In the genomic region with DNA sequence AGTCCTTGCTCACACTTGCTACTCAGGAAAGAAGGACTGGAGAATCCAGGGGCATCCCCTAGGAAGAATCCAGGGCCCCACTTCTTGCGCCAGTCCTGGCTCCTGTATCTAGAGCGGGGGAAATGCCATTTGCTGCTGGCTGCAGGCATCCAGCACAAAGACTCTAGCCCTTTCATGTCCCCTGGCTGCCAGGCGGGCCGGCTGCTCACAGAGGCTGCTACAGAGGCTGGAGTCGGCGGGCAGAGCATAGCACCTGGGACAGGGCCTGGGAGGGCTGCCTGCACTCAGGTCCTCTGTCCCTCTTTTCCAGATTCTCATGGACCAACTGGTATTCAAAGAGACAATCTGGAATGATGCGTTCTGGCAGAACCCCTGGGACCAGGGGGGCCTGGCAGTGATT, we compare ENCODE assay signal across 22 cellular contexts. TPM values are rescaled to one million over a fixed set of nuclear protein-coding genes. Genes with fewer than 3 reads are reported as not detected.
A peak's percentile ranks its signal among the peaks of the same experiment; 100 is the strongest.
DNase-seq lines count a peak whose midpoint lies in the region; ATAC-seq, FAIRE-seq and TF ChIP-seq lines count a peak whose summit lies in the region.
"Had no signal": no experiment of that assay in that cellular context is flagged by ENCODE, and none has a peak within 500 bp of the region (broad histone marks: within the 10 kb centered on the region; RNA-seq: fewer than 3 reads in every experiment).

No MANE protein-coding gene starts in this region.

- H3K4me2 ChIP-seq in HCT116 (ENCODE audit: low read length) (peak overlapping the region; percentile 91; the same call in 1 of the 2 replicates), HepG2 (ENCODE audit: low read depth, low read length) (peak overlapping the region; percentile 94)

- POLR2A ChIA-PET in HCT116 (lab: Charles Lee): interaction anchor here (2.5 to 2.8 kb wide), 2 partner anchors 14 to 133 kb away, joined by 13 to 17 read pairs; a partner anchor contains a TSS
- POLR2A ChIA-PET in HepG2 (lab: Yijun Ruan, JAX): interaction anchor here (1.5 to 3.4 kb wide), 6 partner anchors 8 to 229 kb away, joined by 3 to 28 read pairs (median 20); a partner anchor contains a TSS

- TF ChIP-seq CTCF in HCT116 (IDR thresholded peaks at IDR 0.05 in 2 of 3, conservative IDR thresholded peaks at IDR 0.05 in 1 of 3; ENCODE audit: borderline replicate concordance in 1 of 3, insufficient read depth in 1 of 3, low read depth in 2 of 3, low read length in 2 of 3): no peak
- no peak for TF ChIP-seq CTCF in HepG2 (CRISPR knock-in tag; IDR thresholded peaks at IDR 0.05)
- no peak for TF ChIP-seq CTCF in osteocyte (IDR thresholded peaks at IDR 0.05)

- 89% methylated on average over 7 of the region's 7 CpGs for WGBS in HepG2 (ENCODE audit: low lambda C conversion rate)
- WGBS in small intestine, 3 donors: 84 to 94% (median 92%) methylated on average over 7 of the region's 7 CpGs

- H3K27ac Mint-ChIP-seq in osteocyte (ENCODE audit: unreplicated experiment): no peak overlapping the region
- no peak overlapping the region for H3K27ac Mint-ChIP-seq in stimulated activated effector memory CD8-positive, alpha-beta T cell treated with anti-CD3 and anti-CD28 coated beads, Interleukin-12 subunit alpha, Interleukin-12 subunit beta, amount 100 ng/mL, for 72 hours
- H3K27ac Mint-ChIP-seq: nephron progenitor cell had no signal

- no peak for DNase-seq in HCT116 (ENCODE audit: low read depth, low spot score)
- DNase-seq in caudate nucleus (lab: John Stamatoyannopoulos, UW): peak in 11 of 61 donors; percentile 10 to 44 (median 23)
- DNase-seq in HepG2 (ENCODE audit: low spot score): no peak
- DNase-seq in small intestine: no peak
- no peak for DNase-seq in osteocyte (ENCODE audit: extremely low spot score, unreplicated experiment)
- no peak for DNase-seq in stimulated activated effector memory CD8-positive, alpha-beta T cell treated with anti-CD3 and anti-CD28 coated beads, Interleukin-12 subunit alpha, Interleukin-12 subunit beta, amount 100 ng/mL, for 72 hours (ENCODE audit: low spot score in 2 of 2)
- DNase-seq: activated CD4-positive, alpha-beta T cell treated with anti-CD3 and anti-CD28 coated beads, Interleukin-2, amount 50 U/mL, for 1 hour; activated T-cell treated with anti-CD3 and anti-CD28 coated beads, Interleukin-2, amount 50 U/mL, for 48 hours; effector CD4-positive, alpha-beta T cell; IMR-90; left ventricle myocardium superior; MV-4-11; NCI-H2029; NCI-H510A treated with DMSO at 0.1 percent for 48 hours; nephron progenitor cell; retina; testis had no signal

- FAIRE-seq in HepG2 (lab: Jason Lieb, UNC) (no peak), small intestine (lab: Jason Lieb, UNC) (no peak)
- FAIRE-seq: bronchial epithelial cell, D721Med had no signal

- no peaks in the 10 kb centered on the region for H3K79me2 ChIP-seq in HCT116 (ENCODE audit: insufficient read depth, low read length)
- peaks cover 6% of the 10 kb centered on the region for H3K79me2 ChIP-seq in HepG2 (ENCODE audit: insufficient read depth, low read length)

- RAD21 ChIA-PET in HCT116 (lab: Charles Lee; ENCODE audit: low non-redundant PET in 1 of 2, low total read pairs in 2 of 2, uncharacterized antibody in 2 of 2, unreplicated experiment in 2 of 2): no interaction called here

- H3K27me3 ChIP-seq in HCT116 (ENCODE audit: insufficient read depth, low read length) (no peaks in the 10 kb centered on the region), HepG2 (ENCODE audit: control insufficient read depth in 1 of 2, insufficient read depth in 2 of 2, low read length in 2 of 2) (no peaks in the 10 kb centered on the region), small intestine (ENCODE audit: control insufficient read depth in 2 of 2, insufficient read depth in 2 of 2, low read length in 2 of 2) (no peaks in the 10 kb centered on the region)
- H3K27me3 ChIP-seq: testis had no signal

- H3K27me3 Mint-ChIP-seq in osteocyte (ENCODE audit: unreplicated experiment): no peaks in the 10 kb centered on the region

- peaks cover 32 to 51% of the 10 kb centered on the region in 2 experiments for H3K4me1 ChIP-seq in HCT116 (ENCODE audit: control insufficient read depth in 1 of 2, insufficient read depth in 2 of 2, low read length in 2 of 2)
- peaks cover 25% of the 10 kb centered on the region for H3K4me1 ChIP-seq in HepG2 (ENCODE audit: insufficient read depth, low read length)
- H3K4me1 ChIP-seq in small intestine (ENCODE audit: control insufficient read depth in 2 of 2, insufficient read depth in 1 of 2, low read depth in 1 of 2, low read length in 1 of 2): peaks cover 4 to 6% of the 10 kb centered on the region in 2 donors
- H3K4me1 ChIP-seq: testis had no signal

- intact Hi-C loops in HCT116 (cut with micrococcal nuclease) (no loop called here), HepG2 (cut with micrococcal nuclease; ENCODE audit: unreplicated experiment) (no loop called here)

- BruUV-seq in HCT116 (replicated peaks; lab: Mats Ljungman, UMichigan): no TSS peak
- no TSS peak for BruUV-seq in HepG2 (replicated peaks; lab: Mats Ljungman, UMichigan)

- H3K4me3 ChIP-seq in HCT116 (replicated peaks in 1 of 2; ENCODE audit: low read depth in 1 of 2, low read length in 2 of 2) (no peak overlapping the region), HepG2 (replicated peaks in 1 of 3; ENCODE audit: insufficient read depth in 1 of 3, low read depth in 2 of 3, low read length in 3 of 3) (peak overlapping the region in 1 of 3 experiments; percentile 67; a peak in 1 of 6 replicates), small intestine (ENCODE audit: low read depth in 1 of 2, low read length in 2 of 2) (peak overlapping the region in 1 of 2 donors; percentile 30)
- H3K4me3 ChIP-seq: SK-N-MC, testis had no signal

- no peaks in the 10 kb centered on the region for H3K9me2 ChIP-seq in HCT116 (ENCODE audit: insufficient read depth)

- H3K36me3 ChIP-seq in HCT116 (ENCODE audit: control insufficient read depth in 1 of 2, insufficient read depth in 2 of 2, low read length in 2 of 2) (peaks cover 16 to 19% of the 10 kb centered on the region in 2 experiments; a peak in 3 of 4 replicates), HepG2 (replicated peaks in 1 of 2; ENCODE audit: control insufficient read depth in 1 of 2, insufficient read depth in 2 of 2, low read length in 2 of 2) (peaks cover 15 to 29% of the 10 kb centered on the region in 2 experiments), small intestine (ENCODE audit: control insufficient read depth in 2 of 2, insufficient read depth in 2 of 2, low read length in 2 of 2) (peaks cover 1 to 12% of the 10 kb centered on the region in 2 donors)

- TF ChIP-seq EP300 in HepG2 (IDR thresholded peaks at IDR 0.05; ENCODE audit: low read depth in 2 of 2, low read length in 2 of 2) (no peak), HepG2 (CRISPR knock-in tag; IDR thresholded peaks at IDR 0.05; ENCODE audit: borderline replicate concordance) (no peak)

- peaks cover 4% of the 10 kb centered on the region for H3K4me1 Mint-ChIP-seq in osteocyte (ENCODE audit: unreplicated experiment)
- H3K4me1 Mint-ChIP-seq in stimulated activated effector memory CD8-positive, alpha-beta T cell treated with anti-CD3 and anti-CD28 coated beads, Interleukin-12 subunit alpha, Interleukin-12 subunit beta, amount 100 ng/mL, for 72 hours: peaks cover 13% of the 10 kb centered on the region
- H3K4me1 Mint-ChIP-seq: nephron progenitor cell had no signal

- H3K27ac ChIP-seq in HCT116 (ENCODE audit: low read depth, low read length): no peak overlapping the region; the same call in 1 of the 2 replicates
- peak overlapping the region; percentile 99 for H3K27ac ChIP-seq in caudate nucleus (ENCODE audit: low read depth, low read length)
- peak overlapping the region; percentile 85 for H3K27ac ChIP-seq in HepG2 (ENCODE audit: extremely low read length, insufficient read depth, low read length)
- peak overlapping the region; percentile 97 to 99 for H3K27ac ChIP-seq in small intestine (ENCODE audit: low read depth in 1 of 2, low read length in 1 of 2)
- H3K27ac ChIP-seq: SK-N-MC, testis had no signal

- in situ Hi-C loops in HepG2 (cut with HindIII; ENCODE audit: extremely low pct_ligation_motif_present, low pct_unique_long_range_greater_than_20kb): no loop called here

- no peak overlapping the region for H3K4me3 Mint-ChIP-seq in osteocyte (ENCODE audit: unreplicated experiment)
- H3K4me3 Mint-ChIP-seq in stimulated activated effector memory CD8-positive, alpha-beta T cell treated with anti-CD3 and anti-CD28 coated beads, Interleukin-12 subunit alpha, Interleukin-12 subunit beta, amount 100 ng/mL, for 72 hours: no peak overlapping the region
- H3K4me3 Mint-ChIP-seq: nephron progenitor cell had no signal

- H4K20me1 ChIP-seq in HCT116 (ENCODE audit: insufficient read depth) (no peaks in the 10 kb centered on the region), HepG2 (ENCODE audit: insufficient read depth, low read length) (no peaks in the 10 kb centered on the region)

- H3K9ac ChIP-seq in HCT116 (ENCODE audit: low read length) (peak overlapping the region; percentile 72), HepG2 (ENCODE audit: insufficient read depth, low read depth, low read length) (peak overlapping the region; percentile 80)

- H2AFZ ChIP-seq in HCT116 (ENCODE audit: low read depth, low read length, poor library complexity, severe bottlenecking) (no peak overlapping the region), HepG2 (ENCODE audit: low read length) (no peak overlapping the region)

- peaks cover 30% of the 10 kb centered on the region for H3K36me3 Mint-ChIP-seq in osteocyte (ENCODE audit: unreplicated experiment)
- peaks cover 33% of the 10 kb centered on the region for H3K36me3 Mint-ChIP-seq in stimulated activated effector memory CD8-positive, alpha-beta T cell treated with anti-CD3 and anti-CD28 coated beads, Interleukin-12 subunit alpha, Interleukin-12 subunit beta, amount 100 ng/mL, for 72 hours

- TF ChIP-seq POLR2A in HCT116 (IDR thresholded peaks at IDR 0.05; ENCODE audit: borderline replicate concordance, extremely low read depth, insufficient read depth, insufficient read length): no peak
- no peak for TF ChIP-seq POLR2A in HepG2 (IDR thresholded peaks at IDR 0.05; ENCODE audit: insufficient read depth in 1 of 2, low read depth in 2 of 2, low read length in 2 of 2)

- CTCF ChIA-PET in HCT116 (lab: Charles Lee): interaction anchor here (0.7 to 3.6 kb wide), 4 partner anchors 7 to 103 kb away, joined by 3 to 80 read pairs (median 15); a partner anchor contains a TSS
- CTCF ChIA-PET in HepG2 (lab: Yijun Ruan, JAX; ENCODE audit: low intra/inter-chr PET ratio, low total read pairs): interaction anchor here (2.1 kb wide), 1 partner anchor 13 kb away, joined by 6 read pairs; no protein-coding TSS in a partner anchor

- H3K9me3 ChIP-seq in HCT116 (ENCODE audit: control insufficient read depth in 1 of 2, insufficient read depth in 1 of 2, low read depth in 1 of 2, low read length in 2 of 2) (no peaks in the 10 kb centered on the region), HepG2 (ENCODE audit: low read length) (no peaks in the 10 kb centered on the region), small intestine (ENCODE audit: control insufficient read depth, low read depth) (no peaks in the 10 kb centered on the region)
- H3K9me3 ChIP-seq: testis had no signal

- H3K9me3 Mint-ChIP-seq in osteocyte (ENCODE audit: unreplicated experiment): no peaks in the 10 kb centered on the region
- H3K9me3 Mint-ChIP-seq in stimulated activated effector memory CD8-positive, alpha-beta T cell treated with anti-CD3 and anti-CD28 coated beads, Interleukin-12 subunit alpha, Interleukin-12 subunit beta, amount 100 ng/mL, for 72 hours: no peaks in the 10 kb centered on the region
- H3K9me3 Mint-ChIP-seq: nephron progenitor cell had no signal

- ATAC-seq in HCT116: no peak
- ATAC-seq in HepG2: no peak
- no peak for ATAC-seq in GM19324 (IDR thresholded peaks at IDR 0.05; ENCODE audit: low FRiP score, unreplicated experiment)
- ATAC-seq in stimulated activated effector memory CD8-positive, alpha-beta T cell treated with anti-CD3 and anti-CD28 coated beads, Interleukin-12 subunit alpha, Interleukin-12 subunit beta, amount 100 ng/mL, for 72 hours: no peak
- no peak for ATAC-seq in HG03196 (IDR thresholded peaks at IDR 0.05; ENCODE audit: unreplicated experiment)
- ATAC-seq: left ventricle myocardium superior had no signal

- TF ChIP-seq RAD21 in HCT116 (IDR thresholded peaks at IDR 0.05; ENCODE audit: low read depth) (no peak), HepG2 (CRISPR knock-in tag; IDR thresholded peaks at IDR 0.05) (no peak)

RNA-seq across cellular contexts. Expression of a gene that starts 13.8 kb away (rescaled TPM):
- total RNA-seq in HCT116 (2021; ENCODE audit: unreplicated experiment): 0.12 TPM
- polyA plus RNA-seq in HCT116 (2012): 0.79 and 1.0 TPM in 2 replicates
- total RNA-seq in HepG2 (2016; rRNA removed; fragmentation: Illumina TruSeq; extraction: Trizol): not detected in 2 replicates
- not detected in 2 replicates for total RNA-seq in HepG2 (2016; cell fraction: cytosol; rRNA removed; fragmentation: Illumina TruSeq; extraction: Trizol; ENCODE audit: low read depth)
- total RNA-seq in HepG2 (2016; cell fraction: insoluble cytoplasmic fraction; rRNA removed; fragmentation: Illumina TruSeq; extraction: Trizol): 0.09 TPM in 1 of 2 replicates, not detected in the other
- total RNA-seq in HepG2 (2016; cell fraction: membrane; rRNA removed; fragmentation: Illumina TruSeq; extraction: Trizol): not detected in 2 replicates
- total RNA-seq in HepG2 (2016; cell fraction: nucleus; rRNA removed; fragmentation: Illumina TruSeq; extraction: Trizol): not detected in 2 replicates
- polyA plus RNA-seq in HepG2 (2011; rRNA removed): 0.05 TPM in 1 of 2 replicates, not detected in the other
- polyA plus RNA-seq in HepG2 (2011; cell fraction: cytosol; rRNA removed): 0.05 TPM in 1 of 2 replicates, not detected in the other
- 0.35 and 0.80 TPM in 2 replicates for polyA plus RNA-seq in HepG2 (2011; cell fraction: nucleus; rRNA removed)
- polyA plus RNA-seq in HepG2 (2012): 0.20 and 0.48 TPM in 2 replicates
- not detected in 2 replicates for polyA plus RNA-seq in HepG2 (2016; cell fraction: cytosol; fragmentation: Illumina TruSeq; extraction: Trizol; ENCODE audit: low read depth)
- polyA plus RNA-seq in HepG2 (2016; cell fraction: insoluble cytoplasmic fraction; fragmentation: Illumina TruSeq; extraction: Trizol; ENCODE audit: low read depth): 0.14 TPM in 1 of 2 replicates, not detected in the other
- polyA plus RNA-seq in HepG2 (2016; cell fraction: membrane; fragmentation: Illumina TruSeq; extraction: Trizol; ENCODE audit: low read depth): not detected in 2 replicates
- polyA plus RNA-seq in HepG2 (2016; cell fraction: nucleus; fragmentation: Illumina TruSeq; extraction: Trizol; ENCODE audit: insufficient read depth, low read depth): not detected in 2 replicates
- polyA minus RNA-seq in HepG2 (2011; rRNA and poly(A)+ RNA removed; ENCODE audit: low replicate concordance): not detected in 2 replicates
- not detected in 2 replicates for polyA minus RNA-seq in HepG2 (2011; cell fraction: cytosol; rRNA and poly(A)+ RNA removed)
- 0.26 TPM in 1 of 2 replicates, not detected in the other for polyA minus RNA-seq in HepG2 (2011; cell fraction: nucleus; rRNA and poly(A)+ RNA removed)
- 100 to 1,000 TPM in 1 of 3 donors, 10 to 100 TPM in 2; 11.1 to 114 (median 94.6) TPM for polyA plus RNA-seq in small intestine
- total RNA-seq in osteocyte: 0.24 and 0.42 TPM in 2 replicates
- total RNA-seq: IMR-90 had no signal
- polyA plus RNA-seq: IMR-90 had no signal

RNA-seq across cellular contexts. Expression of a gene that starts 19.9 kb away (rescaled TPM):
- 83.3 TPM for total RNA-seq in HCT116 (2021; ENCODE audit: unreplicated experiment)
- 55.3 and 61.6 TPM in 2 replicates for polyA plus RNA-seq in HCT116 (2012)
- total RNA-seq in HepG2 (2016; rRNA removed; fragmentation: Illumina TruSeq; extraction: Trizol): 17.8 and 32.0 TPM in 2 replicates
- 38.8 and 39.2 TPM in 2 replicates for total RNA-seq in HepG2 (2016; cell fraction: cytosol; rRNA removed; fragmentation: Illumina TruSeq; extraction: Trizol; ENCODE audit: low read depth)
- 17.8 and 31.1 TPM in 2 replicates for total RNA-seq in HepG2 (2016; cell fraction: insoluble cytoplasmic fraction; rRNA removed; fragmentation: Illumina TruSeq; extraction: Trizol)
- 9.2 and 11.3 TPM in 2 replicates for total RNA-seq in HepG2 (2016; cell fraction: membrane; rRNA removed; fragmentation: Illumina TruSeq; extraction: Trizol)
- total RNA-seq in HepG2 (2016; cell fraction: nucleus; rRNA removed; fragmentation: Illumina TruSeq; extraction: Trizol): 41.9 and 45.5 TPM in 2 replicates
- polyA plus RNA-seq in HepG2 (2011; rRNA removed): 27.7 and 33.4 TPM in 2 replicates
- 8.7 and 11.9 TPM in 2 replicates for polyA plus RNA-seq in HepG2 (2011; cell fraction: cytosol; rRNA removed)
- 256 and 300 TPM in 2 replicates for polyA plus RNA-seq in HepG2 (2011; cell fraction: nucleus; rRNA removed)
- 38.2 and 41.9 TPM in 2 replicates for polyA plus RNA-seq in HepG2 (2012)
- 1.7 and 1.9 TPM in 2 replicates for polyA plus RNA-seq in HepG2 (2016; cell fraction: cytosol; fragmentation: Illumina TruSeq; extraction: Trizol; ENCODE audit: low read depth)
- 12.2 and 17.3 TPM in 2 replicates for polyA plus RNA-seq in HepG2 (2016; cell fraction: insoluble cytoplasmic fraction; fragmentation: Illumina TruSeq; extraction: Trizol; ENCODE audit: low read depth)
- polyA plus RNA-seq in HepG2 (2016; cell fraction: membrane; fragmentation: Illumina TruSeq; extraction: Trizol; ENCODE audit: low read depth): 3.6 and 4.1 TPM in 2 replicates
- 112 and 116 TPM in 2 replicates for polyA plus RNA-seq in HepG2 (2016; cell fraction: nucleus; fragmentation: Illumina TruSeq; extraction: Trizol; ENCODE audit: insufficient read depth, low read depth)
- polyA minus RNA-seq in HepG2 (2011; rRNA and poly(A)+ RNA removed; ENCODE audit: low replicate concordance): 51.0 and 71.9 TPM in 2 replicates
- polyA minus RNA-seq in HepG2 (2011; cell fraction: cytosol; rRNA and poly(A)+ RNA removed): 15.1 and 15.3 TPM in 2 replicates
- polyA minus RNA-seq in HepG2 (2011; cell fraction: nucleus; rRNA and poly(A)+ RNA removed): 69.1 and 72.6 TPM in 2 replicates
- polyA plus RNA-seq in small intestine: 10 to 100 TPM; 14.6 to 20.2 (median 15.7) TPM
- total RNA-seq in osteocyte: 39.2 and 44.7 TPM in 2 replicates

RNA-seq across cellular contexts. Expression of a gene that starts 20.1 kb away (rescaled TPM):
- total RNA-seq in HCT116 (2021; ENCODE audit: unreplicated experiment) (149 TPM), HepG2 (2016; rRNA removed; fragmentation: Illumina TruSeq; extraction: Trizol) (99.4 and 109 TPM in 2 replicates), osteocyte (88.1 and 103 TPM in 2 replicates)
- polyA plus RNA-seq in HCT116 (2012): 107 and 111 TPM in 2 replicates
- 35.7 and 41.2 TPM in 2 replicates for total RNA-seq in HepG2 (2016; cell fraction: cytosol; rRNA removed; fragmentation: Illumina TruSeq; extraction: Trizol; ENCODE audit: low read depth)
- 105 and 112 TPM in 2 replicates for total RNA-seq in HepG2 (2016; cell fraction: insoluble cytoplasmic fraction; rRNA removed; fragmentation: Illumina TruSeq; extraction: Trizol)
- total RNA-seq in HepG2 (2016; cell fraction: membrane; rRNA removed; fragmentation: Illumina TruSeq; extraction: Trizol): 35.1 and 45.2 TPM in 2 replicates
- 76.4 and 82.2 TPM in 2 replicates for total RNA-seq in HepG2 (2016; cell fraction: nucleus; rRNA removed; fragmentation: Illumina TruSeq; extraction: Trizol)
- polyA plus RNA-seq in HepG2 (2011; rRNA removed) (67.7 and 80.1 TPM in 2 replicates), small intestine (10 to 100 TPM; 52.6 to 92.7 (median 83.2) TPM)
- 59.4 and 67.4 TPM in 2 replicates for polyA plus RNA-seq in HepG2 (2011; cell fraction: cytosol; rRNA removed)
- 191 and 218 TPM in 2 replicates for polyA plus RNA-seq in HepG2 (2011; cell fraction: nucleus; rRNA removed)
- 57.3 and 65.0 TPM in 2 replicates for polyA plus RNA-seq in HepG2 (2012)
- polyA plus RNA-seq in HepG2 (2016; cell fraction: cytosol; fragmentation: Illumina TruSeq; extraction: Trizol; ENCODE audit: low read depth): 20.2 and 20.5 TPM in 2 replicates
- 110 and 119 TPM in 2 replicates for polyA plus RNA-seq in HepG2 (2016; cell fraction: insoluble cytoplasmic fraction; fragmentation: Illumina TruSeq; extraction: Trizol; ENCODE audit: low read depth)
- 27.8 and 32.7 TPM in 2 replicates for polyA plus RNA-seq in HepG2 (2016; cell fraction: membrane; fragmentation: Illumina TruSeq; extraction: Trizol; ENCODE audit: low read depth)
- polyA plus RNA-seq in HepG2 (2016; cell fraction: nucleus; fragmentation: Illumina TruSeq; extraction: Trizol; ENCODE audit: insufficient read depth, low read depth): 131 and 143 TPM in 2 replicates
- polyA minus RNA-seq in HepG2 (2011; rRNA and poly(A)+ RNA removed; ENCODE audit: low replicate concordance): 42.3 and 45.2 TPM in 2 replicates
- 17.6 and 28.8 TPM in 2 replicates for polyA minus RNA-seq in HepG2 (2011; cell fraction: cytosol; rRNA and poly(A)+ RNA removed)
- 90.4 and 101 TPM in 2 replicates for polyA minus RNA-seq in HepG2 (2011; cell fraction: nucleus; rRNA and poly(A)+ RNA removed)

RNA-seq across cellular contexts. Expression of a gene that starts 59.5 kb away (rescaled TPM):
- 30.3 TPM for total RNA-seq in HCT116 (2021; ENCODE audit: unreplicated experiment)
- polyA plus RNA-seq in HCT116 (2012): 24.7 and 39.5 TPM in 2 replicates
- total RNA-seq in HepG2 (2016; rRNA removed; fragmentation: Illumina TruSeq; extraction: Trizol): 1.9 and 2.8 TPM in 2 replicates
- 0.61 and 0.79 TPM in 2 replicates for total RNA-seq in HepG2 (2016; cell fraction: cytosol; rRNA removed; fragmentation: Illumina TruSeq; extraction: Trizol; ENCODE audit: low read depth)
- total RNA-seq in HepG2 (2016; cell fraction: insoluble cytoplasmic fraction; rRNA removed; fragmentation: Illumina TruSeq; extraction: Trizol): 1.1 and 2.7 TPM in 2 replicates
- total RNA-seq in HepG2 (2016; cell fraction: membrane; rRNA removed; fragmentation: Illumina TruSeq; extraction: Trizol): 0.83 and 1.2 TPM in 2 replicates
- total RNA-seq in HepG2 (2016; cell fraction: nucleus; rRNA removed; fragmentation: Illumina TruSeq; extraction: Trizol): 3.0 and 3.8 TPM in 2 replicates
- polyA plus RNA-seq in HepG2 (2011; rRNA removed): 8.1 and 11.2 TPM in 2 replicates
- polyA plus RNA-seq in HepG2 (2011; cell fraction: cytosol; rRNA removed): 1.6 and 2.5 TPM in 2 replicates
- polyA plus RNA-seq in HepG2 (2011; cell fraction: nucleus; rRNA removed): 122 and 144 TPM in 2 replicates
- polyA plus RNA-seq in HepG2 (2012): 9.5 and 12.7 TPM in 2 replicates
- 0.53 and 1.00 TPM in 2 replicates for polyA plus RNA-seq in HepG2 (2016; cell fraction: cytosol; fragmentation: Illumina TruSeq; extraction: Trizol; ENCODE audit: low read depth)
- polyA plus RNA-seq in HepG2 (2016; cell fraction: insoluble cytoplasmic fraction; fragmentation: Illumina TruSeq; extraction: Trizol; ENCODE audit: low read depth): 0.63 and 1.4 TPM in 2 replicates
- polyA plus RNA-seq in HepG2 (2016; cell fraction: membrane; fragmentation: Illumina TruSeq; extraction: Trizol; ENCODE audit: low read depth): 0.49 and 0.86 TPM in 2 replicates
- polyA plus RNA-seq in HepG2 (2016; cell fraction: nucleus; fragmentation: Illumina TruSeq; extraction: Trizol; ENCODE audit: insufficient read depth, low read depth): 12.0 and 13.6 TPM in 2 replicates
- 7.2 and 13.2 TPM in 2 replicates for polyA minus RNA-seq in HepG2 (2011; rRNA and poly(A)+ RNA removed; ENCODE audit: low replicate concordance)
- polyA minus RNA-seq in HepG2 (2011; cell fraction: cytosol; rRNA and poly(A)+ RNA removed): 3.0 and 6.8 TPM in 2 replicates
- 16.5 and 25.7 TPM in 2 replicates for polyA minus RNA-seq in HepG2 (2011; cell fraction: nucleus; rRNA and poly(A)+ RNA removed)
- polyA plus RNA-seq in small intestine: 1,000 to 10,000 TPM in 2 of 3 donors, 100 to 1,000 TPM in 1; 279 to 3,618 (median 2,326) TPM
- 40.8 and 42.5 TPM in 2 replicates for total RNA-seq in osteocyte
